In genomic region chr15:77013786-77014136, GRCh38 we compare ENCODE assay signal across 9 cellular contexts. TPM values are rescaled to one million over a fixed set of nuclear protein-coding genes. Genes with fewer than 3 reads are reported as not detected.
DNase-seq lines count a peak whose midpoint lies in the region; ATAC-seq, FAIRE-seq and TF ChIP-seq lines count a peak whose summit lies in the region.
"Had no signal": no experiment of that assay in that cellular context is flagged by ENCODE, and none has a peak within 500 bp of the region (broad histone marks: within the 10 kb centered on the region; RNA-seq: fewer than 3 reads in every experiment).

No MANE protein-coding gene starts in this region.

- peak overlapping the region; percentile 37 for H3K4me3 Mint-ChIP-seq in memory B cell

- H3K4me1 ChIP-seq in upper lobe of right lung, result no peaks in the 10 kb centered on the region
- H3K4me1 ChIP-seq in adrenal gland (replicated peaks in 1 of 2), result peaks cover 0 to 4% of the 10 kb centered on the region in 2 donors

- H3K9me3 ChIP-seq in upper lobe of right lung (no peaks in the 10 kb centered on the region), adrenal gland (replicated peaks in 1 of 3) (no peaks in the 10 kb centered on the region)

- WGBS in adrenal gland, 4 donors, result 68 to 87% (median 82%) methylated on average over 4 to 5 of the region's 5 CpGs

- ATAC-seq in HG03108 (IDR thresholded peaks at IDR 0.05; ENCODE audit: unreplicated experiment) (peak; percentile 39), memory B cell (ENCODE audit: low read depth) (peak; percentile 42), upper lobe of right lung (peak; percentile 5)

- H3K9me3 Mint-ChIP-seq in memory B cell, result no peaks in the 10 kb centered on the region

- peak; percentile 19; the same call in 1 of the 3 replicates for TF ChIP-seq CTCF in GM12872 (IDR thresholded peaks at IDR 0.05; ENCODE audit: insufficient read depth, low read depth, low read length)
- no peak for TF ChIP-seq CTCF in upper lobe of right lung (IDR thresholded peaks at IDR 0.05)
- no peak for TF ChIP-seq CTCF in adrenal gland (IDR thresholded peaks at IDR 0.05)

- H3K27me3 ChIP-seq in upper lobe of right lung, result no peaks in the 10 kb centered on the region
- no peaks in the 10 kb centered on the region for H3K27me3 ChIP-seq in adrenal gland
- H3K27me3 ChIP-seq: cardiac muscle cell had no signal

- TF ChIP-seq POLR2A in adrenal gland (IDR thresholded peaks at IDR 0.05), result no peak

- intact Hi-C loops in upper lobe of right lung (cut with DNase I) (no loop called here), adrenal gland (cut with DNase I) (loop anchor here in 1 of 2 donors (10.0 kb wide), 1 partner anchor 611 kb away; no protein-coding TSS in a partner anchor)

- H3K27ac Mint-ChIP-seq in memory B cell, result peak overlapping the region; percentile 14

- peaks cover 11% of the 10 kb centered on the region for H3K36me3 Mint-ChIP-seq in memory B cell

- H3K4me1 Mint-ChIP-seq in memory B cell, result peaks cover 56% of the 10 kb centered on the region

- no peak overlapping the region for H3K4me3 ChIP-seq in upper lobe of right lung
- H3K4me3 ChIP-seq in adrenal gland, result no peak overlapping the region
- H3K4me3 ChIP-seq: cardiac muscle cell had no signal

- no peak for FAIRE-seq in RCC 7860 (lab: Jason Lieb, UNC)

- no peak overlapping the region for H3K27ac ChIP-seq in upper lobe of right lung
- peak overlapping the region in 1 of 5 donors; percentile 22 for H3K27ac ChIP-seq in adrenal gland
- H3K27ac ChIP-seq: cardiac muscle cell had no signal

- H3K36me3 ChIP-seq in upper lobe of right lung, result no peaks in the 10 kb centered on the region
- no peaks in the 10 kb centered on the region for H3K36me3 ChIP-seq in adrenal gland (replicated peaks in 1 of 2)
- H3K36me3 ChIP-seq: cardiac muscle cell had no signal

- peak; percentile 72 to 79 for DNase-seq in activated CD8-positive, alpha-beta memory T cell treated with anti-CD3 and anti-CD28 coated beads for 1 hour (ENCODE audit: extremely low read depth in 1 of 2, low read depth in 1 of 2)
- DNase-seq in memory B cell (ENCODE audit: low spot score in 2 of 2) (no peak), upper lobe of right lung (no peak), adrenal gland (no peak), RCC 7860 (ENCODE audit: low spot score) (no peak), midbrain (lab: John Stamatoyannopoulos, UW) (no peak)

- no peaks in the 10 kb centered on the region for H3K27me3 Mint-ChIP-seq in memory B cell

RNA-seq across cellular contexts. Expression of gene PSTPIP1, which starts 18.8 kb away (rescaled TPM):
- total RNA-seq in upper lobe of right lung (16.0 TPM), adrenal gland (10 to 100 TPM in 5 of 8 donors, 1 to 10 TPM in 3; 8.6 to 15.3 (median 10.7) TPM)
- polyA plus RNA-seq in adrenal gland, result 10 to 100 TPM in 2 of 3 donors, 1 to 10 TPM in 1; 1.4 to 31.5 (median 16.7) TPM

RNA-seq across cellular contexts. Expression of gene TSPAN3, which starts 57.1 kb away (rescaled TPM):
- 359 TPM for total RNA-seq in upper lobe of right lung
- total RNA-seq in adrenal gland, result 100 to 1,000 TPM; 181 to 387 (median 230) TPM
- 100 to 1,000 TPM; 129 to 256 (median 202) TPM for polyA plus RNA-seq in adrenal gland

Comparison
In these comparisons a context has a peak if more than half of its experiments do, and no peak if none do; other contexts are left out.
1. DNase-seq: peak in activated CD8-positive, alpha-beta memory T cell treated with anti-CD3 and anti-CD28 coated beads for 1 hour (2 of 2); none in memory B cell (0 of 2), upper lobe of right lung (single experiment), adrenal gland (0 of 7), RCC 7860 (single experiment) and midbrain (single experiment).
2. Peak in every context shown above with its lines, with median percentiles within 50 percentile points of each other: ATAC-seq.